16 cellular contexts compared by ENCODE assay signal in the genomic region with DNA sequence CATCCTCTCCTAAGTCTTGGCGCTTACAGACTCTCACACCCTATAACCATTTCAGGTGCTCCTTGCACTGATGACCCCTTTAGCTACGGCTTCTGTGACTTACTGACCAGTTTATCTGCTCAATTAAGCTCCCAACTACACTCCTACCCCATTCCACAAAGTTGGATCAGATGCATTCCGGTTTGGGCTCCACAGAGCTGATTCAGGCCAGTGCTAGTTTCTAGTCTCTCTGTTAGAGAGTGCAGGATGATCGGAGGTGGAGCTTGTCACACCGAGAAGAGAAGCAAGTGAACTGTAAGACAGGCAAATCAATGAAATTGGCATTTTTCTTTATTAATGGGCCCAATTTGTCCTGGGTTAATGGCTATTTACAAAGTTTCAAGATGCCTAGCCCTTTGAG.
"Had no signal": no experiment of that assay in that cellular context is flagged by ENCODE, and none has a peak within 500 bp of the region (broad histone marks: within the 10 kb centered on the region; RNA-seq: fewer than 3 reads in every experiment).

No MANE protein-coding gene starts in this region.

- H3K4me3 Mint-ChIP-seq: activated CD8-positive, alpha-beta T cell treated with anti-CD3 and anti-CD28 coated beads, Interleukin-2, amount 10 ng/mL, durations not matched to agents 7 days and 5 days; activated T-cell treated with anti-CD3 and anti-CD28 coated beads, Interleukin-2, amount 50 U/mL, for 72 hours; central memory CD8-positive, alpha-beta T cell; nephron progenitor cell; WTC11 had no signal

- H3K36me3 Mint-ChIP-seq: activated naive CD4-positive, alpha-beta T cell treated with anti-CD3 and anti-CD28 coated beads, Interleukin-2, amount 50 U/mL, for 72 hours; WTC11 had no signal

- H3K9me3 Mint-ChIP-seq: nephron progenitor cell, WTC11 had no signal

- H3K4me1 ChIP-seq: tibial artery, vagina had no signal

- DNase-seq: activated CD8-positive, alpha-beta memory T cell treated with anti-CD3 and anti-CD28 coated beads, Interleukin-2, amount 50 U/mL, for 48 hours; activated CD8-positive, alpha-beta T cell treated with anti-CD3 and anti-CD28 coated beads, Interleukin-2, amount 10 ng/mL, durations not matched to agents 7 days and 5 days; activated gamma-delta T cell; cortex of kidney; effector CD4-positive, alpha-beta T cell; mesendoderm; nephron progenitor cell; stimulated activated CD4-positive, alpha-beta T cell treated with anti-CD3 and anti-CD28 coated beads, Interleukin-4, amount 100 ng/mL, for 1 hour; stimulated activated naive CD4-positive, alpha-beta T cell had no signal

- ATAC-seq: activated CD8-positive, alpha-beta T cell treated with anti-CD3 and anti-CD28 coated beads, Interleukin-2, amount 10 ng/mL, durations not matched to agents 7 days and 5 days; activated naive CD4-positive, alpha-beta T cell treated with anti-CD3 and anti-CD28 coated beads, Interleukin-2, amount 50 U/mL, for 72 hours; WTC11 had no signal

- H3K36me3 ChIP-seq: heart left ventricle, tibial artery, vagina had no signal

- H3K4me1 Mint-ChIP-seq: central memory CD8-positive, alpha-beta T cell; WTC11 had no signal

- H3K4me3 ChIP-seq: heart left ventricle, tibial artery, vagina had no signal

- H3K27me3 ChIP-seq: vagina had no signal

- H3K27ac ChIP-seq: tibial artery, vagina had no signal

- H3K9me3 ChIP-seq: heart left ventricle, tibial artery, vagina had no signal

- H3K27ac Mint-ChIP-seq: activated CD8-positive, alpha-beta T cell treated with anti-CD3 and anti-CD28 coated beads, Interleukin-2, amount 10 ng/mL, durations not matched to agents 7 days and 5 days; activated naive CD4-positive, alpha-beta T cell treated with anti-CD3 and anti-CD28 coated beads, Interleukin-2, amount 50 U/mL, for 72 hours; activated T-cell treated with anti-CD3 and anti-CD28 coated beads, Interleukin-2, amount 50 U/mL, for 72 hours; nephron progenitor cell; WTC11 had no signal
